ENCODE assay signal across 19 cellular contexts in genomic region chrX:39504850-39505259, GRCh38.
"Had no signal": no experiment of that assay in that cellular context is flagged by ENCODE, and none has a peak within 500 bp of the region (broad histone marks: within the 10 kb centered on the region; RNA-seq: fewer than 3 reads in every experiment).

No MANE protein-coding gene starts in this region.

- H3K9me3 ChIP-seq: gastroesophageal sphincter had no signal

- ATAC-seq: activated CD8-positive, alpha-beta T cell treated with anti-CD3 and anti-CD28 coated beads, Interleukin-2, amount 10 ng/mL, durations not matched to agents 7 days and 5 days; activated naive CD4-positive, alpha-beta T cell treated with anti-CD3 and anti-CD28 coated beads, Interleukin-2, amount 50 U/mL, for 72 hours; gastroesophageal sphincter; stimulated activated naive CD8-positive, alpha-beta T cell treated with anti-CD3 and anti-CD28 coated beads, Interleukin-15, Interleukin-2, amounts not matched to agents 100 U/mL and 50 U/mL, for 24 hours; T-cell had no signal

- DNase-seq: activated CD4-positive, alpha-beta T cell treated with anti-CD3 and anti-CD28 coated beads for 1 hour; activated CD4-positive, alpha-beta T cell treated with anti-CD3 and anti-CD28 coated beads, Interleukin-2, amount 50 U/mL, for 1 hour; activated CD8-positive, alpha-beta T cell treated with anti-CD3 and anti-CD28 coated beads, Interleukin-2, amount 10 ng/mL, durations not matched to agents 7 days and 5 days; aorta; brain microvascular endothelial cell; endodermal cell; esophagus squamous epithelium; head of caudate nucleus; hypothalamus; stimulated activated CD4-positive, alpha-beta T cell treated with anti-CD3 and anti-CD28 coated beads, Interleukin-4, amount 100 ng/mL, for 4 hours; stimulated activated naive CD8-positive, alpha-beta T cell treated with anti-CD3 and anti-CD28 coated beads, Interleukin-15, Interleukin-2, amounts not matched to agents 100 U/mL and 50 U/mL, for 24 hours; substantia nigra; T-cell; tibial artery; WERI-Rb-1 had no signal

- H3K4me3 Mint-ChIP-seq: activated CD8-positive, alpha-beta T cell treated with anti-CD3 and anti-CD28 coated beads, Interleukin-2, amount 10 ng/mL, durations not matched to agents 7 days and 5 days; endodermal cell; nephron; T-cell had no signal

- H3K27ac ChIP-seq: brain microvascular endothelial cell, coronary artery, esophagus squamous epithelium, gastroesophageal sphincter, tibial artery, WERI-Rb-1 had no signal

- H3K36me3 ChIP-seq: brain microvascular endothelial cell, esophagus squamous epithelium, gastroesophageal sphincter, tibial artery, WERI-Rb-1 had no signal

- H3K4me1 ChIP-seq: esophagus squamous epithelium, gastroesophageal sphincter, tibial artery had no signal

- H3K27ac Mint-ChIP-seq: activated CD8-positive, alpha-beta T cell treated with anti-CD3 and anti-CD28 coated beads, Interleukin-2, amount 10 ng/mL, durations not matched to agents 7 days and 5 days; activated naive CD4-positive, alpha-beta T cell treated with anti-CD3 and anti-CD28 coated beads, Interleukin-2, amount 50 U/mL, for 72 hours; endodermal cell; T-cell had no signal

- H3K36me3 Mint-ChIP-seq: T-cell had no signal

- H3K27me3 Mint-ChIP-seq: T-cell had no signal

- H3K4me3 ChIP-seq: coronary artery, esophagus squamous epithelium, gastroesophageal sphincter, tibial artery had no signal

- H3K9me3 Mint-ChIP-seq: activated naive CD4-positive, alpha-beta T cell treated with anti-CD3 and anti-CD28 coated beads, Interleukin-2, amount 50 U/mL, for 72 hours had no signal

- H3K27me3 ChIP-seq: brain microvascular endothelial cell, esophagus squamous epithelium, gastroesophageal sphincter, tibial artery had no signal
